8 cellular contexts compared by ENCODE assay signal in the genomic region with DNA sequence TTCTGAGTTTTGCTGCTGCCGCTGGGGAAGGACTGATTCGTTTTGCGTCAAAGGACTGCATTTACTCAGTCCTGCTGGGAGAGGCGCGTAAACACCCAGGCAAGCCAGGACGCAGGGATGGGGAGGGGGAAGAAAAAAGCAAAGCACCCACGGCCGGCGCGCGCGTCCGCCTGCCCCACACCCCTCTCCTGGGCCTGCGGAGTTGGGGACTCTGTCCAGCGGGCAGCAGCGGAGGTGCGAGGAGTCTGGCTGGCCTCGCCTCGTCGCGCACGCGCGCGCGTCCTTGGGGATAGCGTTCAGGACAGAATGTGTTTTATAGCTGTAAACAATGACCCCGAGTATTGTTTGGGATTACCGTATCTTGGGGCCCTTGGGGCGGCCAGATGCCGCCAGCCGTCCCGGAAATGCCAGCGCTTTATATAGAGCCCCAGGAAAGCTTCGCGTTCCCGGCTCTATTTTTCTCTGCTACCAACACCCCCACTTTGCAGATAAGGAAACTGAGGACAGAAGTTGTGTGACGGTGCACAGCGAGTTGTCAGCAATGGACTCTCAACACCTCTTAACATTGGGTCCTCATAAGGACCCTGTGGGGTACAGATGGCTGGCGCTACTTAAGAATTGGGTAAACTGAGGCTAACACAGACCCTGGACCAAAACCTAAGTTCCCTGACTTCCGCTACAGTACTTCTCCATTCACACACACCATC. TPM values are rescaled to one million over a fixed set of nuclear protein-coding genes. Genes with fewer than 3 reads are reported as not detected.
A peak's percentile ranks its signal among the peaks of the same experiment; 100 is the strongest.
DNase-seq lines count a peak whose midpoint lies in the region; ATAC-seq and TF ChIP-seq lines count a peak whose summit lies in the region.

No MANE protein-coding gene starts in this region.

- peaks cover 7% of the 10 kb centered on the region for H3K27me3 Mint-ChIP-seq in IgD-negative memory B cell
- peaks cover 4% of the 10 kb centered on the region for H3K27me3 Mint-ChIP-seq in activated naive CD8-positive, alpha-beta T cell treated with anti-CD3 and anti-CD28 coated beads for 36 hours

- peak overlapping the region in 2 of 3 donors; percentile 73 to 98 for H3K27ac Mint-ChIP-seq in IgD-negative memory B cell
- H3K27ac Mint-ChIP-seq in activated naive CD8-positive, alpha-beta T cell treated with anti-CD3 and anti-CD28 coated beads for 36 hours: peak overlapping the region; percentile 93

- H3K79me2 ChIP-seq in osteoblast (ENCODE audit: insufficient read depth, low read length): peaks cover 32% of the 10 kb centered on the region

- no peaks in the 10 kb centered on the region for H3K27me3 ChIP-seq in osteoblast (ENCODE audit: insufficient read depth, low read length)

- ATAC-seq in Right ventricle myocardium superior (ENCODE audit: poor library complexity) (peak; percentile 46), GM18868 (IDR thresholded peaks at IDR 0.05; ENCODE audit: unreplicated experiment) (no peak)

- H3K9me3 Mint-ChIP-seq in IgD-negative memory B cell: peaks cover 0 to 2% (median 0%) of the 10 kb centered on the region in 3 donors
- H3K9me3 Mint-ChIP-seq in activated naive CD8-positive, alpha-beta T cell treated with anti-CD3 and anti-CD28 coated beads for 36 hours: no peaks in the 10 kb centered on the region

- intact Hi-C loops in Right ventricle myocardium superior (cut with DNase I): loop anchor here (5.0 to 10.0 kb wide), 4 partner anchors 59 to 656 kb away; a partner anchor contains a TSS

- H3K4me2 ChIP-seq in osteoblast (ENCODE audit: insufficient read depth, low read length): peak overlapping the region; percentile 84

- H3K36me3 ChIP-seq in osteoblast (ENCODE audit: insufficient read depth, low read length): peaks cover 16% of the 10 kb centered on the region

- peaks cover 1% of the 10 kb centered on the region for H3K36me3 Mint-ChIP-seq in IgD-negative memory B cell
- H3K36me3 Mint-ChIP-seq in activated naive CD8-positive, alpha-beta T cell treated with anti-CD3 and anti-CD28 coated beads for 36 hours: peaks cover 2% of the 10 kb centered on the region

- no peaks in the 10 kb centered on the region for H3K9me3 ChIP-seq in osteoblast (ENCODE audit: low read depth, low read length)

- peaks cover 19% of the 10 kb centered on the region for H4K20me1 ChIP-seq in osteoblast (ENCODE audit: insufficient read depth, low read length)

- DNase-seq in NCI-H2081 (lab: John Stamatoyannopoulos, UW) (peak; percentile 44 to 61), NCI-H2081 treated with DMSO at 0.1 percent for 48 hours (lab: John Stamatoyannopoulos, UW) (no peak), Right ventricle myocardium superior (peak; percentile 95), osteoblast (ENCODE audit: insufficient read length, low spot score, missing footprints) (peak; percentile 96), NCI-H128 (lab: John Stamatoyannopoulos, UW; ENCODE audit: unreplicated experiment) (no peak)
- no peak for DNase-seq in activated naive CD8-positive, alpha-beta T cell treated with anti-CD3 and anti-CD28 coated beads for 36 hours

- H3K4me3 Mint-ChIP-seq in IgD-negative memory B cell: peak overlapping the region; percentile 84 to 96 (median 94)
- H3K4me3 Mint-ChIP-seq in activated naive CD8-positive, alpha-beta T cell treated with anti-CD3 and anti-CD28 coated beads for 36 hours: peak overlapping the region; percentile 82

- H3K4me1 ChIP-seq in osteoblast (ENCODE audit: insufficient read depth, low read length): peaks cover 29% of the 10 kb centered on the region

- peaks cover 8 to 10% (median 9%) of the 10 kb centered on the region in 3 donors for H3K4me1 Mint-ChIP-seq in IgD-negative memory B cell
- H3K4me1 Mint-ChIP-seq in activated naive CD8-positive, alpha-beta T cell treated with anti-CD3 and anti-CD28 coated beads for 36 hours: peaks cover 30% of the 10 kb centered on the region

- peak overlapping the region; percentile 96 for H3K27ac ChIP-seq in osteoblast (ENCODE audit: low read depth, low read length)

- TF ChIP-seq CTCF in osteoblast (IDR thresholded peaks at IDR 0.05; ENCODE audit: extremely low read depth, low read depth, low read length): no peak

- H2AFZ ChIP-seq in osteoblast (ENCODE audit: low read length): peak overlapping the region; percentile 39

- H3K4me3 ChIP-seq in osteoblast (ENCODE audit: insufficient read depth, low read length): peak overlapping the region; percentile 90

RNA-seq across cellular contexts. Expression of a gene that starts 1.6 kb away (rescaled TPM):
- 0.50 TPM for polyA plus RNA-seq in IgD-negative memory B cell
- total RNA-seq in activated naive CD8-positive, alpha-beta T cell treated with anti-CD3 and anti-CD28 coated beads for 36 hours: 10 to 100 TPM; 32.5 to 39.4 TPM
- 45.7 TPM for total RNA-seq in Right ventricle myocardium superior
- 64.5 and 86.9 TPM in 2 replicates for total RNA-seq in osteoblast

Comparison
In these comparisons a context has a peak if more than half of its experiments do, and no peak if none do; other contexts are left out.
1. DNase-seq: peak in NCI-H2081 (2 of 2), Right ventricle myocardium superior (single experiment) and osteoblast (single experiment); none in NCI-H2081 treated with DMSO at 0.1 percent for 48 hours (single experiment), activated naive CD8-positive, alpha-beta T cell treated with anti-CD3 and anti-CD28 coated beads for 36 hours (single experiment) and NCI-H128 (single experiment).